ENCODE assay signal across 8 cellular contexts in genomic region chr5:15105799-15106393, GRCh38.
DNase-seq lines count a peak whose midpoint lies in the region; ATAC-seq, FAIRE-seq and TF ChIP-seq lines count a peak whose summit lies in the region.

No MANE protein-coding gene starts in this region.

- no peak overlapping the region for H3K4me3 ChIP-seq in neural cell (ENCODE audit: low read length)

- H3K27me3 ChIP-seq in neural cell (ENCODE audit: insufficient read depth, low read depth, low read length) = no peaks in the 10 kb centered on the region

- no peaks in the 10 kb centered on the region for H3K36me3 ChIP-seq in neural cell (ENCODE audit: insufficient read depth, low read length)

- H3K9ac ChIP-seq in neural cell (ENCODE audit: low read length) = no peak overlapping the region

- no peak overlapping the region for H2AFZ ChIP-seq in neural cell (ENCODE audit: low read depth, low read length)

- no peaks in the 10 kb centered on the region for H3K9me3 ChIP-seq in neural cell (ENCODE audit: low read length)

- H3F3A ChIP-seq in neural cell (ENCODE audit: insufficient read depth, low read length, poor library complexity, severe bottlenecking) = no peaks in the 10 kb centered on the region

- peak; percentile 90 for ATAC-seq in HG02870 (IDR thresholded peaks at IDR 0.05; ENCODE audit: unreplicated experiment)
- no peak for ATAC-seq in omental fat pad (ENCODE audit: low FRiP score)

- TF ChIP-seq CTCF in C4-2B (conservative IDR thresholded peaks at IDR 0.05) (peak; percentile 90), neural cell (IDR thresholded peaks at IDR 0.05; ENCODE audit: poor library complexity, severe bottlenecking) (peak; percentile 70), omental fat pad (IDR thresholded peaks at IDR 0.05) (peak in 1 of 3 donors; percentile 7)

- peak; percentile 69 for TF ChIP-seq RAD21 in neural cell (conservative IDR thresholded peaks at IDR 0.05)

- no peaks in the 10 kb centered on the region for H3K9me2 ChIP-seq in neural cell (ENCODE audit: insufficient read depth, low read length)

- DNase-seq in GM18507 (ENCODE audit: extremely low spot score, insufficient read length, low read depth) (peak; percentile 3), NCI-H1417 (lab: John Stamatoyannopoulos, UW) (peak; percentile 16 to 76 (median 53)), fibroblast of gingiva (ENCODE audit: low read depth) (peak; percentile 35), omental fat pad (ENCODE audit: low spot score) (no peak)

- H3K4me2 ChIP-seq in neural cell (ENCODE audit: low read length) = no peak overlapping the region

- no peaks in the 10 kb centered on the region for H3K79me2 ChIP-seq in neural cell (replicated peaks; ENCODE audit: insufficient read depth, low read length)

- no peak for TF ChIP-seq EP300 in neural cell (conservative IDR thresholded peaks at IDR 0.05; ENCODE audit: poor library complexity, severe bottlenecking)

- no peaks in the 10 kb centered on the region for H4K20me1 ChIP-seq in neural cell (ENCODE audit: insufficient read depth)

- FAIRE-seq in GM18507 (lab: Jason Lieb, UNC) (peak; percentile 82), TTC549 (lab: Jason Lieb, UNC) (peak; percentile 19)

- H3K27ac ChIP-seq in C4-2B (no peak overlapping the region), neural cell (ENCODE audit: low read length) (no peak overlapping the region)

TF ChIP-seq in neural cell, 6 proteins besides CTCF, POLR2A, EP300 and RAD21:
- TF ChIP-seq TAF1 (IDR thresholded peaks at IDR 0.05; ENCODE audit: low read depth) = no peak
- TF ChIP-seq SMC3 (conservative IDR thresholded peaks at IDR 0.05; ENCODE audit: poor library complexity) = peak; percentile 77
